1 cellular context compared by ENCODE assay signal in the genomic region with DNA sequence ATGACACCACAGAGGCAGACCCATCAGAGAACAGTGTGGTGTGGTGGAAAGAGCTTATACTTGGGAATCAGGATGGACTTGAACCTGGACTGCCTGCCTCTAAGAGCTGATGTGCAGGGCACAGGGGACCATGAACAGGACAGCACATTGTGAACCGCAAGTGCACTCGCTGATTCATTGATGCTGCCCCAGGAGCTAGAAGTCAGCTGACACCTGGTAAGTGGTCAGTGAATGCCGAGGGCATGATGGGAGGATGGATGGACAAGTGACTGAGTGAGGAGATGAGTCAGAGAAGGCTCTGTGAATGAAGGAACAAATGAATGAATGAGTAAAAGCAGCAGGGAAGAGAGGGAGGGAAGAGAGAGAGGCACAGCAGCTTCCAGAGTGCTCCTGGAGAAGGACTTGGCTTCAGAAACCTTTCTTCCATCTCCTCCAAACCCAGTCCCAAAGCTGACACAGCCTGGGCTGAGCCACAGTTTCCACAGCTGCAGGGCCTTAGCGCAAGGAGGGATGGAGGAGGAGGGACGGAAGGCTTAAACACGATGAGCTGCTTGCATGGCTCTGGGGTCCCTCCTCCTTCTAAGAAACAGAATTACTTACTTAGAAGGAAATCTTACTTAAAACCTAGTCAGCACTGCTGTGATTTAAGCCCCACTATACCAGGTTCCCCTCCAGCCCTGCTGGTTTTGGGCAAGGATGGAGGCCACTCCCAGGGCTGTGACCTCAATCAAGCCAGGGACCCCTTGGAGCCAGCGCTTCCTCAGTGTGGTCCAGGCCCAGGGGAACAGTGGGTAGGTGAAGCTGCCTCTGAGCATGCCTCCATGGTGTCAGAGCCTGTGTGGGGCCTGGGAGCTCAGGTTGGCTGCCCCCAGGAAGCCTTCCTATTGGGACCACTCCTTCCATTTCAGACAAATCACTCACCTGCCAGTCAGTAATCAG.
TF ChIP-seq lines count a peak whose summit lies in the region.

No MANE protein-coding gene starts in this region.

TF ChIP-seq in HepG2, 621 proteins besides CTCF, POLR2A, EP300 and RAD21 (continued from another document):
- no peak for TF ChIP-seq ZNF350 (CRISPR knock-in tag; IDR thresholded peaks at IDR 0.05; ENCODE audit: borderline replicate concordance, low read depth)
- no peak for TF ChIP-seq MAFK (conservative IDR thresholded peaks at IDR 0.05 in 1 of 2, IDR thresholded peaks at IDR 0.05 in 1 of 2; ENCODE audit: low read length in 2 of 2)
- TF ChIP-seq, protein P1, sequence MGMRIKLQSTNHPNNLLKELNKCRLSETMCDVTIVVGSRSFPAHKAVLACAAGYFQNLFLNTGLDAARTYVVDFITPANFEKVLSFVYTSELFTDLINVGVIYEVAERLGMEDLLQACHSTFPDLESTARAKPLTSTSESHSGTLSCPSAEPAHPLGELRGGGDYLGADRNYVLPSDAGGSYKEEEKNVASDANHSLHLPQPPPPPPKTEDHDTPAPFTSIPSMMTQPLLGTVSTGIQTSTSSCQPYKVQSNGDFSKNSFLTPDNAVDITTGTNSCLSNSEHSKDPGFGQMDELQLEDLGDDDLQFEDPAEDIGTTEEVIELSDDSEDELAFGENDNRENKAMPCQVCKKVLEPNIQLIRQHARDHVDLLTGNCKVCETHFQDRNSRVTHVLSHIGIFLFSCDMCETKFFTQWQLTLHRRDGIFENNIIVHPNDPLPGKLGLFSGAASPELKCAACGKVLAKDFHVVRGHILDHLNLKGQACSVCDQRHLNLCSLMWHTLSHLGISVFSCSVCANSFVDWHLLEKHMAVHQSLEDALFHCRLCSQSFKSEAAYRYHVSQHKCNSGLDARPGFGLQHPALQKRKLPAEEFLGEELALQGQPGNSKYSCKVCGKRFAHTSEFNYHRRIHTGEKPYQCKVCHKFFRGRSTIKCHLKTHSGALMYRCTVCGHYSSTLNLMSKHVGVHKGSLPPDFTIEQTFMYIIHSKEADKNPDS (CRISPR knock-in tag; IDR thresholded peaks at IDR 0.05) = no peak
- TF ChIP-seq, protein P2, sequence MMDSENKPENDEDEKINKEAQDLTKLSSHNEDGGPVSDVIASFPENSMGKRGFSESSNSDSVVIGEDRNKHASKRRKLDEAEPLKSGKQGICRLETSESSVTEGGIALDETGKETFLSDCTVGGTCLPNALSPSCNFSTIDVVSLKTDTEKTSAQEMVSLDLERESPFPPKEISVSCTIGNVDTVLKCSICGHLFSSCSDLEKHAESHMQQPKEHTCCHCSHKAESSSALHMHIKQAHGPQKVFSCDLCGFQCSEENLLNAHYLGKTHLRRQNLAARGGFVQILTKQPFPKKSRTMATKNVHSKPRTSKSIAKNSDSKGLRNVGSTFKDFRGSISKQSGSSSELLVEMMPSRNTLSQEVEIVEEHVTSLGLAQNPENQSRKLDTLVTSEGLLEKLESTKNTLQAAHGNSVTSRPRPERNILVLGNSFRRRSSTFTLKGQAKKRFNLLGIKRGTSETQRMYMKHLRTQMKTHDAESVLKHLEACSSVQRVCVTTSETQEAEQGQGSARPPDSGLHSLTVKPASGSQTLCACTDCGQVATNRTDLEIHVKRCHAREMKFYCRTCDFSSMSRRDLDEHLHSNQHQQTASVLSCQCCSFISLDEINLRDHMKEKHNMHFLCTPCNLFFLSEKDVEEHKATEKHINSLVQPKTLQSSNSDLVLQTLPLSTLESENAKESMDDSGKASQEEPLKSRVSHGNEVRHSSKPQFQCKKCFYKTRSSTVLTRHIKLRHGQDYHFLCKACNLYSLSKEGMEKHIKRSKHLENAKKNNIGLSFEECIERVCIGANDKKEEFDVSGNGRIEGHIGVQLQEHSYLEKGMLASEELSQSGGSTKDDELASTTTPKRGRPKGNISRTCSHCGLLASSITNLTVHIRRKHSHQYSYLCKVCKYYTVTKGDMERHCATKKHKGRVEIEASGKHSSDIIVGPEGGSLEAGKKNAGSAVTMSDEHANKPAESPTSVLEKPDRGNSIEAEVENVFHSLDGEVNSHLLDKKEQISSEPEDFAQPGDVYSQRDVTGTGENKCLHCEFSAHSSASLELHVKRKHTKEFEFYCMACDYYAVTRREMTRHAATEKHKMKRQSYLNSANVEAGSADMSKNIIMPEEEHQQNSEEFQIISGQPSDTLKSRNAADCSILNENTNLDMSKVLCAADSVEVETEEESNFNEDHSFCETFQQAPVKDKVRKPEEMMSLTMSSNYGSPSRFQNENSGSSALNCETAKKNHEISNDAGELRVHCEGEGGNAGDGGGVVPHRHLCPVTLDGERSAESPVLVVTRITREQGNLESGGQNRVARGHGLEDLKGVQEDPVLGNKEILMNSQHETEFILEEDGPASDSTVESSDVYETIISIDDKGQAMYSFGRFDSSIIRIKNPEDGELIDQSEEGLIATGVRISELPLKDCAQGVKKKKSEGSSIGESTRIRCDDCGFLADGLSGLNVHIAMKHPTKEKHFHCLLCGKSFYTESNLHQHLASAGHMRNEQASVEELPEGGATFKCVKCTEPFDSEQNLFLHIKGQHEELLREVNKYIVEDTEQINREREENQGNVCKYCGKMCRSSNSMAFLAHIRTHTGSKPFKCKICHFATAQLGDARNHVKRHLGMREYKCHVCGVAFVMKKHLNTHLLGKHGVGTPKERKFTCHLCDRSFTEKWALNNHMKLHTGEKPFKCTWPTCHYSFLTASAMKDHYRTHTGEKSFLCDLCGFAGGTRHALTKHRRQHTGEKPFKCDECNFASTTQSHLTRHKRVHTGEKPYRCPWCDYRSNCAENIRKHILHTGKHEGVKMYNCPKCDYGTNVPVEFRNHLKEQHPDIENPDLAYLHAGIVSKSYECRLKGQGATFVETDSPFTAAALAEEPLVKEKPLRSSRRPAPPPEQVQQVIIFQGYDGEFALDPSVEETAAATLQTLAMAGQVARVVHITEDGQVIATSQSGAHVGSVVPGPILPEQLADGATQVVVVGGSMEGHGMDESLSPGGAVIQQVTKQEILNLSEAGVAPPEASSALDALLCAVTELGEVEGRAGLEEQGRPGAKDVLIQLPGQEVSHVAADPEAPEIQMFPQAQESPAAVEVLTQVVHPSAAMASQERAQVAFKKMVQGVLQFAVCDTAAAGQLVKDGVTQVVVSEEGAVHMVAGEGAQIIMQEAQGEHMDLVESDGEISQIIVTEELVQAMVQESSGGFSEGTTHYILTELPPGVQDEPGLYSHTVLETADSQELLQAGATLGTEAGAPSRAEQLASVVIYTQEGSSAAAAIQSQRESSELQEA (CRISPR knock-in tag; IDR thresholded peaks at IDR 0.05; ENCODE audit: not compliant biosample characterization) = no peak
- no peak for TF ChIP-seq TCF12 (IDR thresholded peaks at IDR 0.05)
- TF ChIP-seq TCF12 (CRISPR knock-in tag; IDR thresholded peaks at IDR 0.05) = no peak
- TF ChIP-seq, protein P3, sequence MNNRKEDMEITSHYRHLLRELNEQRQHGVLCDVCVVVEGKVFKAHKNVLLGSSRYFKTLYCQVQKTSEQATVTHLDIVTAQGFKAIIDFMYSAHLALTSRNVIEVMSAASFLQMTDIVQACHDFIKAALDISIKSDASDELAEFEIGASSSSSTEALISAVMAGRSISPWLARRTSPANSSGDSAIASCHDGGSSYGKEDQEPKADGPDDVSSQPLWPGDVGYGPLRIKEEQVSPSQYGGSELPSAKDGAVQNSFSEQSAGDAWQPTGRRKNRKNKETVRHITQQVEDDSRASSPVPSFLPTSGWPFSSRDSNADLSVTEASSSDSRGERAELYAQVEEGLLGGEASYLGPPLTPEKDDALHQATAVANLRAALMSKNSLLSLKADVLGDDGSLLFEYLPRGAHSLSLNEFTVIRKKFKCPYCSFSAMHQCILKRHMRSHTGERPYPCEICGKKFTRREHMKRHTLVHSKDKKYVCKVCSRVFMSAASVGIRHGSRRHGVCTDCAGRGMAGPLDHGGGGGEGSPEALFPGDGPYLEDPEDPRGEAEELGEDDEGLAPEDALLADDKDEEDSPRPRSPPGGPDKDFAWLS (CRISPR knock-in tag; IDR thresholded peaks at IDR 0.05; ENCODE audit: borderline replicate concordance) = no peak
- TF ChIP-seq FOXK1 (CRISPR knock-in tag; IDR thresholded peaks at IDR 0.05; ENCODE audit: borderline replicate concordance, low read depth) = no peak
- TF ChIP-seq SCMH1 (CRISPR knock-in tag; IDR thresholded peaks at IDR 0.05; ENCODE audit: borderline replicate concordance) = no peak
- TF ChIP-seq ZNF737 (CRISPR knock-in tag; IDR thresholded peaks at IDR 0.05; ENCODE audit: borderline replicate concordance) = no peak
- TF ChIP-seq, protein P4, sequence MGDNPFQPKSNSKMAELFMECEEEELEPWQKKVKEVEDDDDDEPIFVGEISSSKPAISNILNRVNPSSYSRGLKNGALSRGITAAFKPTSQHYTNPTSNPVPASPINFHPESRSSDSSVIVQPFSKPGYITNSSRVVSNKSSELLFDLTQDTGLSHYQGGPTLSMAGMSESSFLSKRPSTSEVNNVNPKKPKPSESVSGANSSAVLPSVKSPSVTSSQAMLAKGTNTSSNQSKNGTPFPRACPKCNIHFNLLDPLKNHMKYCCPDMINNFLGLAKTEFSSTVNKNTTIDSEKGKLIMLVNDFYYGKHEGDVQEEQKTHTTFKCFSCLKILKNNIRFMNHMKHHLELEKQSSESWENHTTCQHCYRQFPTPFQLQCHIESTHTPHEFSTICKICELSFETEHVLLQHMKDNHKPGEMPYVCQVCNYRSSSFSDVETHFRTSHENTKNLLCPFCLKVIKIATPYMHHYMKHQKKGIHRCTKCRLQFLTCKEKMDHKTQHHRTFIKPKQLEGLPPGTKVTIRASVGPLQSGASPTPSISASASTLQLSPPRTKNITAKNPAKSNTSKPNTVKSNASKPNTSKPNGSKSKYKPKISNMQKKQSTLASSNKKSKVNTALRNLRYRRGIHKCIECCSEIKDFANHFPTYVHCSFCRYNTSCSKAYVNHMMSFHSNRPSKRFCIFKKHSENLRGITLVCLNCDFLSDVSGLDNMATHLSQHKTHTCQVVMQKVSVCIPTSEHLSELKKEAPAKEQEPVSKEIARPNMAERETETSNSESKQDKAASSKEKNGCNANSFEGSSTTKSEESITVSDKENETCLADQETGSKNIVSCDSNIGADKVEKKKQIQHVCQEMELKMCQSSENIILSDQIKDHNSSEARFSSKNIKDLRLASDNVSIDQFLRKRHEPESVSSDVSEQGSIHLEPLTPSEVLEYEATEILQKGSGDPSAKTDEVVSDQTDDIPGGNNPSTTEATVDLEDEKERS (CRISPR knock-in tag; IDR thresholded peaks at IDR 0.05) = no peak
